ENCODE assay signal across 8 cellular contexts in the genomic region with DNA sequence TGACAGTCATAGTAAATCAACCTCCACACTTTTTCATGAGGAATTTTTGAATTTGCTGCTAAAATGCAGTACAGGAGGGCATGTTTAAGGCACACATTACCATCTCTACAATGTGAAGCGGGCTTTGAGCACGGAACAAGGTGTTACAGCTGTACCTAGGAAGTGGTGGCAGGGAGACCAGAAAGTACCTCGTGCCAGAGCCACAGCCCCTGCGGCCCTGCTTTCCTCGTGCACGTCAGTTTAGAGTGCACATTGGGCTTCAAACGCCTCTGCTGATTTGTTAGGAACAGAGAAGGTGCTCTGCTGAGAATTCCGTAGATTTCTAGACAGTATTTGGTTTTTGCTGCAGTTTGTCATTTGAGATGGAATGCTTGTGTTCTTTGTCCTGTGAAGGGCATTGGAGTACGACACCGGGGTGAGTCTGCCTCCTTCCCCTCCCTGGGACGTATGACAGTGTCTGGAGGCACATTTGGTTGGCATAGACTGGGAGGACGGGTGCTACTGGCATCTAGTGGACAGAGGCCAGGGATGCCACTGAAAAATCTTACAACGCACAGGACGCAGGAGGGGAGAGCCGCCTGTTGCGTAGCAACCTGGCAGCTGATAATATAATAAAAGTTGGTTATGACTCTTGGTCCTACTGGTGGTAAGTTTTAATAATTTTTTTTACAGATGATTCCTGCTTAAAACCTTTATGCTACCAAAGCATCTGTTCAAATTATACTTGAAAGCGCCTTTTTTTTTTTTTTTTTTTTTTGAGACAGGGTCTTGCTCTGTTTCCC. TPM values are rescaled to one million over a fixed set of nuclear protein-coding genes. Genes with fewer than 3 reads are reported as not detected.
A peak's percentile ranks its signal among the peaks of the same experiment; 100 is the strongest.
DNase-seq lines count a peak whose midpoint lies in the region; ATAC-seq and TF ChIP-seq lines count a peak whose summit lies in the region.

No MANE protein-coding gene starts in this region.

- TF ChIP-seq CTCF in AG09319 (IDR thresholded peaks at IDR 0.05; ENCODE audit: low read depth, low read length), result peak; percentile 24
- TF ChIP-seq CTCF in GM13977 (IDR thresholded peaks at IDR 0.05; ENCODE audit: extremely low read depth, insufficient read depth, missing control alignments), result peak; percentile 38
- TF ChIP-seq CTCF in esophagus squamous epithelium (IDR thresholded peaks at IDR 0.05), result peak; percentile 11 to 73 (median 45)

- H3K4me3 ChIP-seq in esophagus squamous epithelium, result no peak overlapping the region

- H3K27me3 ChIP-seq in esophagus squamous epithelium, result no peaks in the 10 kb centered on the region

- ATAC-seq in HG02870 (IDR thresholded peaks at IDR 0.05; ENCODE audit: unreplicated experiment), result no peak

- DNase-seq in AG09319 (ENCODE audit: extremely low read depth, low read depth) (no peak), GM13977 (ENCODE audit: low spot score) (no peak), SK-MEL-5 (ENCODE audit: low read depth, low spot score) (peak; percentile 85), esophagus squamous epithelium (lab: John Stamatoyannopoulos, UW) (no peak), nucleus accumbens (lab: John Stamatoyannopoulos, UW) (peak in 43 of 56 donors; percentile 15 to 77 (median 45)), NCI-H1048 (lab: John Stamatoyannopoulos, UW) (no peak)
- no peak for DNase-seq in activated effector memory CD4-positive, alpha-beta T cell treated with anti-CD3 and anti-CD28 coated beads, Interleukin-2, amount 50 U/mL, for 16 hours

- in situ Hi-C loops in GM13977 (cut with MboI; ENCODE audit: low pct_unique_long_range_greater_than_20kb, low sequenced_read_pairs, unreplicated experiment) (no loop called here), SK-MEL-5 (cut with HindIII; ENCODE audit: low pct_unique_long_range_greater_than_20kb, low sequenced_read_pairs) (no loop called here)

- TF ChIP-seq POLR2A in esophagus squamous epithelium (IDR thresholded peaks at IDR 0.05), result no peak

- H3K27ac ChIP-seq in esophagus squamous epithelium, result peak overlapping the region; percentile 72 to 96 (median 82)

- WGBS in esophagus squamous epithelium, 2 donors, result 26 to 28% methylated on average over 13 to 15 of the region's 17 CpGs

- H3K9me3 ChIP-seq in esophagus squamous epithelium, result no peaks in the 10 kb centered on the region

- peaks cover 55 to 98% (median 67%) of the 10 kb centered on the region in 3 donors for H3K4me1 ChIP-seq in esophagus squamous epithelium

- intact Hi-C loops in esophagus squamous epithelium (cut with DNase I), result no loop called here

- no peaks in the 10 kb centered on the region for H3K36me3 ChIP-seq in esophagus squamous epithelium

RNA-seq across cellular contexts. Expression of gene FOXK2, which starts 9.1 kb away (rescaled TPM):
- 33.0 and 33.6 TPM in 2 replicates for total RNA-seq in SK-MEL-5 (2014; rRNA removed; shearing (Covaris generic))
- 47.9 and 52.2 TPM in 2 replicates for polyA plus RNA-seq in SK-MEL-5 (2015; cell fraction: cytosol; rRNA removed)
- 27.5 and 27.7 TPM in 2 replicates for polyA plus RNA-seq in SK-MEL-5 (2015; cell fraction: nucleus; rRNA removed)
- total RNA-seq in esophagus squamous epithelium, result 10 to 100 TPM; 26.3 to 38.2 (median 34.5) TPM

Comparison
In these comparisons a context has a peak if more than half of its experiments do, and no peak if none do; other contexts are left out.
1. DNase-seq: peak in SK-MEL-5 (single experiment) and nucleus accumbens (43 of 56); none in AG09319 (single experiment), GM13977 (single experiment), esophagus squamous epithelium (single experiment), NCI-H1048 (single experiment) and activated effector memory CD4-positive, alpha-beta T cell treated with anti-CD3 and anti-CD28 coated beads, Interleukin-2, amount 50 U/mL, for 16 hours (single experiment).
2. Peak in every context shown above with its lines, with median percentiles within 50 percentile points of each other: CTCF ChIP-seq.